ENCODE assay signal across 1 cellular context in the genomic region with DNA sequence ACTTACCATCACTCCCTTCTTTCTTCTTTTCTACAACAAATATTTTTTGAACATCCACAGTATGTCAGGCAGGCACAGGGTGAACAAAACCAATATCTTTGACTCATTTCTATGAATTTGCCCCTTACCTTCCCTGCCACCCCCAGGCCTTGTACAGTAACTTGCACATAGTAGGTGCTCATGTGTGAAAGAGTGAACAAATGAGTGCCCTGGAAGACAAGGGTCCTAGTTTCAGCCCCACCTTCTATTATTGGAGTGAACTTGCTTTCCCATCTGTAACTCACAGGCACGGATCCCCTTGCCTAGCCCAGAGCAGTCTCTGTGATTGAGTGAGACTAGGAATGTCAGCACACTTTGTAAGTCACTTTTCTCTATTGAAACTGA.
TF ChIP-seq lines count a peak whose summit lies in the region.

No MANE protein-coding gene starts in this region.

TF ChIP-seq in GM23338, 12 proteins besides CTCF, POLR2A, EP300 and RAD21 (continued from another document):
- TF ChIP-seq, protein P1, sequence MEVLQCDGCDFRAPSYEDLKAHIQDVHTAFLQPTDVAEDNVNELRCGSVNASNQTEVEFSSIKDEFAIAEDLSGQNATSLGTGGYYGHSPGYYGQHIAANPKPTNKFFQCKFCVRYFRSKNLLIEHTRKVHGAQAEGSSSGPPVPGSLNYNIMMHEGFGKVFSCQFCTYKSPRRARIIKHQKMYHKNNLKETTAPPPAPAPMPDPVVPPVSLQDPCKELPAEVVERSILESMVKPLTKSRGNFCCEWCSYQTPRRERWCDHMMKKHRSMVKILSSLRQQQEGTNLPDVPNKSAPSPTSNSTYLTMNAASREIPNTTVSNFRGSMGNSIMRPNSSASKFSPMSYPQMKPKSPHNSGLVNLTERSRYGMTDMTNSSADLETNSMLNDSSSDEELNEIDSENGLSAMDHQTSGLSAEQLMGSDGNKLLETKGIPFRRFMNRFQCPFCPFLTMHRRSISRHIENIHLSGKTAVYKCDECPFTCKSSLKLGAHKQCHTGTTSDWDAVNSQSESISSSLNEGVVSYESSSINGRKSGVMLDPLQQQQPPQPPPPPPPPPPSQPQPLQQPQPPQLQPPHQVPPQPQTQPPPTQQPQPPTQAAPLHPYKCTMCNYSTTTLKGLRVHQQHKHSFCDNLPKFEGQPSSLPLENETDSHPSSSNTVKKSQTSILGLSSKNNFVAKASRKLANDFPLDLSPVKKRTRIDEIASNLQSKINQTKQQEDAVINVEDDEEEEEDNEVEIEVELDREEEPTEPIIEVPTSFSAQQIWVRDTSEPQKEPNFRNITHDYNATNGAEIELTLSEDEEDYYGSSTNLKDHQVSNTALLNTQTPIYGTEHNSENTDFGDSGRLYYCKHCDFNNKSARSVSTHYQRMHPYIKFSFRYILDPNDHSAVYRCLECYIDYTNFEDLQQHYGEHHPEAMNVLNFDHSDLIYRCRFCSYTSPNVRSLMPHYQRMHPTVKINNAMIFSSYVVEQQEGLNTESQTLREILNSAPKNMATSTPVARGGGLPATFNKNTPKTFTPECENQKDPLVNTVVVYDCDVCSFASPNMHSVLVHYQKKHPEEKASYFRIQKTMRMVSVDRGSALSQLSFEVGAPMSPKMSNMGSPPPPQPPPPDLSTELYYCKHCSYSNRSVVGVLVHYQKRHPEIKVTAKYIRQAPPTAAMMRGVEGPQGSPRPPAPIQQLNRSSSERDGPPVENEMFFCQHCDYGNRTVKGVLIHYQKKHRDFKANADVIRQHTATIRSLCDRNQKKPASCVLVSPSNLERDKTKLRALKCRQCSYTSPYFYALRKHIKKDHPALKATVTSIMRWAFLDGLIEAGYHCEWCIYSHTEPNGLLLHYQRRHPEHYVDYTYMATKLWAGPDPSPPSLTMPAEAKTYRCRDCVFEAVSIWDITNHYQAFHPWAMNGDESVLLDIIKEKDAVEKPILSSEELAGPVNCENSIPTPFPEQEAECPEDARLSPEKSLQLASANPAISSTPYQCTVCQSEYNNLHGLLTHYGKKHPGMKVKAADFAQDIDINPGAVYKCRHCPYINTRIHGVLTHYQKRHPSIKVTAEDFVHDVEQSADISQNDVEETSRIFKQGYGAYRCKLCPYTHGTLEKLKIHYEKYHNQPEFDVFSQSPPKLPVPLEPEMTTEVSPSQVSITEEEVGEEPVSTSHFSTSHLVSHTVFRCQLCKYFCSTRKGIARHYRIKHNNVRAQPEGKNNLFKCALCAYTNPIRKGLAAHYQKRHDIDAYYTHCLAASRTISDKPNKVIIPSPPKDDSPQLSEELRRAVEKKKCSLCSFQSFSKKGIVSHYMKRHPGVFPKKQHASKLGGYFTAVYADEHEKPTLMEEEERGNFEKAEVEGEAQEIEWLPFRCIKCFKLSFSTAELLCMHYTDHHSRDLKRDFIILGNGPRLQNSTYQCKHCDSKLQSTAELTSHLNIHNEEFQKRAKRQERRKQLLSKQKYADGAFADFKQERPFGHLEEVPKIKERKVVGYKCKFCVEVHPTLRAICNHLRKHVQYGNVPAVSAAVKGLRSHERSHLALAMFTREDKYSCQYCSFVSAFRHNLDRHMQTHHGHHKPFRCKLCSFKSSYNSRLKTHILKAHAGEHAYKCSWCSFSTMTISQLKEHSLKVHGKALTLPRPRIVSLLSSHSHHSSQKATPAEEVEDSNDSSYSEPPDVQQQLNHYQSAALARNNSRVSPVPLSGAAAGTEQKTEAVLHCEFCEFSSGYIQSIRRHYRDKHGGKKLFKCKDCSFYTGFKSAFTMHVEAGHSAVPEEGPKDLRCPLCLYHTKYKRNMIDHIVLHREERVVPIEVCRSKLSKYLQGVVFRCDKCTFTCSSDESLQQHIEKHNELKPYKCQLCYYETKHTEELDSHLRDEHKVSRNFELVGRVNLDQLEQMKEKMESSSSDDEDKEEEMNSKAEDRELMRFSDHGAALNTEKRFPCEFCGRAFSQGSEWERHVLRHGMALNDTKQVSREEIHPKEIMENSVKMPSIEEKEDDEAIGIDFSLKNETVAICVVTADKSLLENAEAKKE (CRISPR knock-in tag; IDR thresholded peaks at IDR 0.05) = no peak
- TF ChIP-seq CREB1 (CRISPR knock-in tag; IDR thresholded peaks at IDR 0.05; ENCODE audit: low read depth) (no peak), ZNF114 (CRISPR knock-in tag; IDR thresholded peaks at IDR 0.05) (no peak), EZH2phosphoT487 (IDR thresholded peaks at IDR 0.05; ENCODE audit: unreplicated experiment) (no peak), JUNB (IDR thresholded peaks at IDR 0.05; ENCODE audit: unreplicated experiment) (no peak), NANOG (IDR thresholded peaks at IDR 0.05; ENCODE audit: borderline replicate concordance) (no peak), ZNF331 (CRISPR knock-in tag; IDR thresholded peaks at IDR 0.05; ENCODE audit: low read depth) (no peak)
- TF ChIP-seq, protein P2, sequence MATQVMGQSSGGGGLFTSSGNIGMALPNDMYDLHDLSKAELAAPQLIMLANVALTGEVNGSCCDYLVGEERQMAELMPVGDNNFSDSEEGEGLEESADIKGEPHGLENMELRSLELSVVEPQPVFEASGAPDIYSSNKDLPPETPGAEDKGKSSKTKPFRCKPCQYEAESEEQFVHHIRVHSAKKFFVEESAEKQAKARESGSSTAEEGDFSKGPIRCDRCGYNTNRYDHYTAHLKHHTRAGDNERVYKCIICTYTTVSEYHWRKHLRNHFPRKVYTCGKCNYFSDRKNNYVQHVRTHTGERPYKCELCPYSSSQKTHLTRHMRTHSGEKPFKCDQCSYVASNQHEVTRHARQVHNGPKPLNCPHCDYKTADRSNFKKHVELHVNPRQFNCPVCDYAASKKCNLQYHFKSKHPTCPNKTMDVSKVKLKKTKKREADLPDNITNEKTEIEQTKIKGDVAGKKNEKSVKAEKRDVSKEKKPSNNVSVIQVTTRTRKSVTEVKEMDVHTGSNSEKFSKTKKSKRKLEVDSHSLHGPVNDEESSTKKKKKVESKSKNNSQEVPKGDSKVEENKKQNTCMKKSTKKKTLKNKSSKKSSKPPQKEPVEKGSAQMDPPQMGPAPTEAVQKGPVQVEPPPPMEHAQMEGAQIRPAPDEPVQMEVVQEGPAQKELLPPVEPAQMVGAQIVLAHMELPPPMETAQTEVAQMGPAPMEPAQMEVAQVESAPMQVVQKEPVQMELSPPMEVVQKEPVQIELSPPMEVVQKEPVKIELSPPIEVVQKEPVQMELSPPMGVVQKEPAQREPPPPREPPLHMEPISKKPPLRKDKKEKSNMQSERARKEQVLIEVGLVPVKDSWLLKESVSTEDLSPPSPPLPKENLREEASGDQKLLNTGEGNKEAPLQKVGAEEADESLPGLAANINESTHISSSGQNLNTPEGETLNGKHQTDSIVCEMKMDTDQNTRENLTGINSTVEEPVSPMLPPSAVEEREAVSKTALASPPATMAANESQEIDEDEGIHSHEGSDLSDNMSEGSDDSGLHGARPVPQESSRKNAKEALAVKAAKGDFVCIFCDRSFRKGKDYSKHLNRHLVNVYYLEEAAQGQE (IDR thresholded peaks at IDR 0.05; ENCODE audit: unreplicated experiment) = no peak
- TF ChIP-seq, protein P3, sequence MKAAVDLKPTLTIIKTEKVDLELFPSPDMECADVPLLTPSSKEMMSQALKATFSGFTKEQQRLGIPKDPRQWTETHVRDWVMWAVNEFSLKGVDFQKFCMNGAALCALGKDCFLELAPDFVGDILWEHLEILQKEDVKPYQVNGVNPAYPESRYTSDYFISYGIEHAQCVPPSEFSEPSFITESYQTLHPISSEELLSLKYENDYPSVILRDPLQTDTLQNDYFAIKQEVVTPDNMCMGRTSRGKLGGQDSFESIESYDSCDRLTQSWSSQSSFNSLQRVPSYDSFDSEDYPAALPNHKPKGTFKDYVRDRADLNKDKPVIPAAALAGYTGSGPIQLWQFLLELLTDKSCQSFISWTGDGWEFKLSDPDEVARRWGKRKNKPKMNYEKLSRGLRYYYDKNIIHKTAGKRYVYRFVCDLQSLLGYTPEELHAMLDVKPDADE (IDR thresholded peaks at IDR 0.05) = no peak
